Comparison of ENCODE assay signal across 9 cellular contexts in the genomic region with DNA sequence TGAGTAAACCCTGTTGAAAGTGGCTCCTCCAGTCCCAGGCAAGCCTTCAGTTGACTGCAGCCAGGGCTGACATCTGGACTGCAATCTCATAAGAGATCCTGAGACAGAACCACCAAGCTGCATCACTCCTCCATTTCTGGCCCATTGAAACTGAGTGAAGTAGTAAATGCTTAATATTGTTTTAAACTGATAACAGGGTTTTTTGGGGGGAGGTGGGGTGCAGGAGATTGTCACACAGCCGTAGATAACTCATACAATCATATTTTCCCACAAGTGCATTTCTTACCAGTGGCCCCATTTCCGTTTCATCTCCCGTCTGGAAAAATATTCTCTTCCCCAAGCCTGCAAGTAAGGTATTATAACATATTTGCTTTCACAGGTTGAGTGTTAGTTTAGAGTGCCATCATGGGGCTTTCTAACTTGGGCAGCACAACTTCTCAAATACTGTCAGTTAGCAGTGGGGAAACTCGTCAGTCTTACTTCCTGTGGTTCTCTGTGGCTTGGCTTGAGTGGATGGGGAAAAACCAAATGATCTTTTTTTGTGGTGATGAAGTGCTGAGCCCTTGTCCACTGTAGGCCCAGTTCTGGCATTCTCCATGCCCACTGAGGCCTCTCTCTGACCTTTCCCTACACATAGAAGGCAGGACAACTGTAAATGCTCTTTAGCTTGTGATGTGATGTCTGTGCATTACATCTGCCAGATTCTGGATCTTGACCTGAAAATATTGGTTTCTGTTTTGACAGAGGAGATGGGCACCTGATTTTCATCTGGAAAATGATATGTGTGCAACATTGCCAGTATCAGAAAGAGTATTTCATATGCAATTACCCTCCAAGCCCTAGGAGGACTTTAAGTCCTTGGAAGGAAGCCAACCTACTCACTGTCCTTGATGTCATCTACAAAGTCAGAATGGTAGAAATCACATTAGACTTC.
A peak's percentile ranks its signal among the peaks of the same experiment; 100 is the strongest.
DNase-seq lines count a peak whose midpoint lies in the region; ATAC-seq, FAIRE-seq and TF ChIP-seq lines count a peak whose summit lies in the region.
"Had no signal": no experiment of that assay in that cellular context is flagged by ENCODE, and none has a peak within 500 bp of the region (broad histone marks: within the 10 kb centered on the region; RNA-seq: fewer than 3 reads in every experiment).

No MANE protein-coding gene starts in this region.

- H3K36me3 Mint-ChIP-seq in effector memory CD8-positive, alpha-beta T cell (ENCODE audit: insufficient read depth), result no peaks in the 10 kb centered on the region

- DNase-seq in GM12892 (ENCODE audit: insufficient read length) (no peak), M059J (ENCODE audit: low read depth) (peak; percentile 35), AG08395 (ENCODE audit: low spot score) (no peak), AG08396 (ENCODE audit: low spot score) (no peak), islet precursor cell (no peak), HuH-7.5 (ENCODE audit: low spot score) (no peak)
- DNase-seq in effector memory CD8-positive, alpha-beta T cell, result peak; percentile 20 to 30 (median 29)

- ATAC-seq in GM21576 (IDR thresholded peaks at IDR 0.05; ENCODE audit: unreplicated experiment), result peak; percentile 83
- ATAC-seq in effector memory CD8-positive, alpha-beta T cell (replicated peaks), result peak; percentile 98
- ATAC-seq: HCT116 had no signal

- no peak for TF ChIP-seq POLR2A in GM12892 (IDR thresholded peaks at IDR 0.05; ENCODE audit: low read depth, low read length)

- no peaks in the 10 kb centered on the region for H3K27me3 Mint-ChIP-seq in effector memory CD8-positive, alpha-beta T cell

- peak overlapping the region; percentile 26 to 32 for H3K4me3 Mint-ChIP-seq in effector memory CD8-positive, alpha-beta T cell

- peaks cover 16% of the 10 kb centered on the region in 2 donors for H3K4me1 Mint-ChIP-seq in effector memory CD8-positive, alpha-beta T cell (ENCODE audit: low read depth in 2 of 2)

- peak; percentile 93 for FAIRE-seq in GM12892 (lab: Jason Lieb, UNC)

- no peaks in the 10 kb centered on the region for H3K9me3 Mint-ChIP-seq in effector memory CD8-positive, alpha-beta T cell

- H3K27ac Mint-ChIP-seq in effector memory CD8-positive, alpha-beta T cell, result peak overlapping the region; percentile 36 to 89

Comparison
In these comparisons a context has a peak if more than half of its experiments do, and no peak if none do; other contexts are left out.
1. DNase-seq: peak in M059J (single experiment) and effector memory CD8-positive, alpha-beta T cell (3 of 3); none in GM12892 (single experiment), AG08395 (single experiment), AG08396 (single experiment), islet precursor cell (single experiment) and HuH-7.5 (single experiment).